In the genomic region with DNA sequence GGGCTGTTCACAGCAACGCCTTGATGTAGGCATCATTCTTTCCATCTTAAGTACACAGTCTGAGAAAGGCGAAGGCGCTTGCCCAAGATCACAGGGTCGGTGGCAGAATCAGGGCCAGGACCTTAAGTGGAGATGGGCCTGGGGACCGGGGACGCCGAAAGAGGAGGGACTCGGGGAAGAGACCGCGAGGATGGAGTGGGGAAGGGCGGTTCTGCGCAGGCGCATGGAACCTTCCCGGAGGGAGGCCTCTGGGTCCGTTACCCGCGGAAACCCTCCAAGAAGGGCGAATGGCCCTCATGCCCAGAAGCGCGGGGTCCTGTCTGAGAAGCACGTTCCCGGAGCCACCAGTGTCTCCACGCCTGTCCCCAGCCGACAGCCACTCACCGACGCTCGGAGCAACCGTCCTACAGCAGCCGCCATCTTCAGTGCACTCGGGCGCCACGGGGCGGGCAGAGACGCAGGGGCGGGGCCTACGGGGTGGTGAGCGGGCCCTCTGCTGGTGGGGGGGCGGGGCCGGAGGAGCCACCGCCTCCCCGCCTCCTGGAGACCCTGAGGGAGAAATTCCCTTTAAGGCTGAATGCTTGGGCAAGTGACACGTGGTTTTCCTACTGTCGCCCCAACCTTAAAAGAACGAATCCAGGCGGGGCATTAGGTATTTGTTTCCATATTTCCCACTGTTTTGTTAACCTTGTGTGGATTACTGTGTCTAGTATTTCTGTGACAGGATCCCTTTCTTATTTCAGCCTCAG, we compare ENCODE assay signal across 8 cellular contexts. TPM values are rescaled to one million over a fixed set of nuclear protein-coding genes. Genes with fewer than 3 reads are reported as not detected.
DNase-seq lines count a peak whose midpoint lies in the region; ATAC-seq lines count a peak whose summit lies in the region.

Gene PRDX3, minus strand, starts transcription at position 442 of the 749 bp plus-strand sequence. Its CDS starts 22 bp downstream, at position 420.

- H3K4me3 ChIP-seq in mesendoderm (ENCODE audit: low read length) = peak within 1 kb of the TSS; percentile 99

- peaks cover 27% of the 10 kb centered on the region for H3K36me3 Mint-ChIP-seq in effector memory CD8-positive, alpha-beta T cell (ENCODE audit: insufficient read depth)

- H3K27me3 ChIP-seq in mesendoderm (ENCODE audit: insufficient read depth, low read length, poor library complexity) = no peaks in the 10 kb centered on the region

- no peaks in the 10 kb centered on the region for H3K27me3 Mint-ChIP-seq in effector memory CD8-positive, alpha-beta T cell

- peak; percentile 61 for ATAC-seq in GM19468 (IDR thresholded peaks at IDR 0.05; ENCODE audit: extremely low read depth, unreplicated experiment)
- ATAC-seq in effector memory CD8-positive, alpha-beta T cell (replicated peaks) = peak; percentile 97

- peak within 1 kb of the TSS; percentile 71 for H3K4ac ChIP-seq in mesendoderm (ENCODE audit: low read depth, low read length)

- H3K9ac ChIP-seq in mesendoderm (ENCODE audit: low read length) = peak within 1 kb of the TSS; percentile 100

- POLR2A ChIA-PET in activated CD8-positive, alpha-beta memory T cell treated with anti-CD3 and anti-CD28 coated beads for 36 hours (lab: Charles Lee) = interaction anchor here (0.6 to 1.4 kb wide), 3 partner anchors 28 to 358 kb away, joined by 3 to 8 read pairs (median 4); partner anchors contain the start of gene GRK5

- H3K4me1 Mint-ChIP-seq in effector memory CD8-positive, alpha-beta T cell (ENCODE audit: low read depth in 2 of 2) = peaks cover 23 to 27% of the 10 kb centered on the region in 2 donors

- H2AK5ac ChIP-seq in mesendoderm (ENCODE audit: low read length) = peak within 1 kb of the TSS; percentile 93

- no peaks in the 10 kb centered on the region for H3K9me3 Mint-ChIP-seq in effector memory CD8-positive, alpha-beta T cell

- peaks cover 28% of the 10 kb centered on the region for H3K79me2 ChIP-seq in mesendoderm (ENCODE audit: control insufficient read depth, insufficient read depth, low read length)

- CTCF ChIA-PET in activated CD8-positive, alpha-beta memory T cell treated with anti-CD3 and anti-CD28 coated beads for 36 hours (lab: Charles Lee) = interaction anchor here (0.9 to 1.6 kb wide), 2 partner anchors 47 to 267 kb away, joined by 3 to 5 read pairs; no protein-coding TSS in a partner anchor

- no peaks in the 10 kb centered on the region for H3K4me1 ChIP-seq in mesendoderm (ENCODE audit: control insufficient read depth, low read depth, low read length)

- peak within 1 kb of the TSS; percentile 95 for H3K27ac ChIP-seq in mesendoderm (ENCODE audit: low read depth, low read length)

- H2BK15ac ChIP-seq in mesendoderm (replicated peaks; ENCODE audit: low read depth) = peak within 1 kb of the TSS; percentile 66

- H3K79me1 ChIP-seq in mesendoderm (ENCODE audit: low read length) = peaks cover 16% of the 10 kb centered on the region

- no CpG with 5 or more reads among the region's 45 CpGs for WGBS in mesendoderm (ENCODE audit: extremely low coverage, insufficient coverage, low lambda C conversion rate)

- peak within 1 kb of the TSS; percentile 100 for H3K4me2 ChIP-seq in mesendoderm (ENCODE audit: low read length)

- peak within 1 kb of the TSS; percentile 66 for H3K23ac ChIP-seq in mesendoderm (ENCODE audit: low read length)

- H4K5ac ChIP-seq in mesendoderm (ENCODE audit: low read length) = peak within 1 kb of the TSS; percentile 98

- no peak within 1 kb of the TSS for H2BK120ac ChIP-seq in mesendoderm (ENCODE audit: low read depth, low read length)

- H2BK5ac ChIP-seq in mesendoderm (ENCODE audit: low read length) = peak within 1 kb of the TSS; percentile 94

- DNase-seq in CMK (ENCODE audit: low read depth) = peak; percentile 71
- peak; percentile 91 for DNase-seq in HT-29 (ENCODE audit: low spot score)
- DNase-seq in NK-92 treated with Interleukin-12 subunit alpha and Interleukin-12 subunit beta, amount 100 ng/mL, for 24 hours (lab: John Stamatoyannopoulos, UW) = peak; percentile 88
- DNase-seq in effector memory CD8-positive, alpha-beta T cell = peak; percentile 88 to 90 (median 90)
- DNase-seq in mesendoderm = peak; percentile 97
- DNase-seq in stimulated activated CD8-positive, alpha-beta memory T cell treated with anti-CD3 and anti-CD28 coated beads, Interleukin-15, amount 100 ng/mL, for 24 hours (ENCODE audit: low read depth) = peak; percentile 79

- H3K4me3 Mint-ChIP-seq in effector memory CD8-positive, alpha-beta T cell = peak within 1 kb of the TSS; percentile 98 to 99

- H3K27ac Mint-ChIP-seq in effector memory CD8-positive, alpha-beta T cell = peak within 1 kb of the TSS; percentile 93 to 96

- peak within 1 kb of the TSS; percentile 97 for H3K56ac ChIP-seq in mesendoderm (ENCODE audit: low read length)

- H3K36me3 ChIP-seq in mesendoderm (ENCODE audit: control insufficient read depth, insufficient read depth, low read length) = peaks cover 1% of the 10 kb centered on the region

- H3K18ac ChIP-seq in mesendoderm (ENCODE audit: low read length) = peak within 1 kb of the TSS; percentile 89

- no peak within 1 kb of the TSS for H4K8ac ChIP-seq in mesendoderm (ENCODE audit: low read depth, low read length)

RNA-seq across cellular contexts. Expression of gene PRDX3, which starts in this region (rescaled TPM):
- 142 and 156 TPM in 2 replicates for total RNA-seq in HT-29 (2014; rRNA removed; shearing (Covaris generic))
- total RNA-seq in activated CD8-positive, alpha-beta memory T cell treated with anti-CD3 and anti-CD28 coated beads for 36 hours = 100 to 1,000 TPM; 216 to 217 TPM
- polyA plus RNA-seq in mesendoderm (2013, experiment 1 of 2) = 163 TPM
- polyA plus RNA-seq in mesendoderm (2013, experiment 2 of 2) = 181 TPM

Comparison
In these comparisons a context has a peak if more than half of its experiments do, and no peak if none do; other contexts are left out.
1. Peak in every context shown above with its lines: DNase-seq, ATAC-seq, H3K4me3 ChIP-seq and H3K27ac ChIP-seq.